Comparison of ENCODE assay signal across 18 cellular contexts in genomic region chr16:78579020-78579419, GRCh38.
DNase-seq lines count a peak whose midpoint lies in the region; ATAC-seq, FAIRE-seq and TF ChIP-seq lines count a peak whose summit lies in the region.
"Had no signal": no experiment of that assay in that cellular context is flagged by ENCODE, and none has a peak within 500 bp of the region (broad histone marks: within the 10 kb centered on the region; RNA-seq: fewer than 3 reads in every experiment).

No MANE protein-coding gene starts in this region.

- H3K79me2 ChIP-seq in K562 (ENCODE audit: control insufficient read depth, insufficient read depth, low read length): no peaks in the 10 kb centered on the region

- no peaks in the 10 kb centered on the region for H4K20me1 ChIP-seq in K562 (replicated peaks; ENCODE audit: control insufficient read depth, insufficient read depth, low read length)
- H4K20me1 ChIP-seq: BLaER1 treated with 17β-estradiol and CSF1 and Interleukin-3, amounts not matched to agents 10 nM and 100 nM had no signal

- no peak for ATAC-seq in K562
- ATAC-seq in HG03520 (IDR thresholded peaks at IDR 0.05; ENCODE audit: unreplicated experiment): no peak
- ATAC-seq: CD8-positive, alpha-beta T cell had no signal

- TF ChIP-seq CTCF in K562 (IDR thresholded peaks at IDR 0.05 in 2 of 3, conservative IDR thresholded peaks at IDR 0.05 in 1 of 3; ENCODE audit: insufficient read depth in 2 of 3, low read depth in 1 of 3, low read length in 3 of 3): no peak
- no peak for TF ChIP-seq CTCF in progenitor cell of endocrine pancreas (IDR thresholded peaks at IDR 0.05; ENCODE audit: unreplicated experiment)
- TF ChIP-seq CTCF in RWPE1 (conservative IDR thresholded peaks at IDR 0.05; ENCODE audit: low read depth): no peak

- peak overlapping the region; percentile 22 for H3K27ac Mint-ChIP-seq in progenitor cell of endocrine pancreas
- H3K27ac Mint-ChIP-seq: B cell; CD8-positive, alpha-beta T cell had no signal

- POLR2A ChIA-PET in K562 (lab: Yijun Ruan, JAX) (no interaction called here), RWPE1 (lab: Yijun Ruan, JAX; ENCODE audit: low non-redundant PET) (no interaction called here)

- WGBS in K562 (ENCODE audit: insufficient coverage, low coverage, missing lambda C conversion rate): 0% methylated on average over 7 of the region's 7 CpGs

- H3K9me3 Mint-ChIP-seq in progenitor cell of endocrine pancreas (ENCODE audit: low read depth): no peaks in the 10 kb centered on the region
- H3K9me3 Mint-ChIP-seq: CD8-positive, alpha-beta T cell had no signal

- H3K4me1 Mint-ChIP-seq in progenitor cell of endocrine pancreas (ENCODE audit: low read depth): peaks cover 4% of the 10 kb centered on the region
- H3K4me1 Mint-ChIP-seq: B cell had no signal

- no peaks in the 10 kb centered on the region for H3K36me3 ChIP-seq in K562 (ENCODE audit: control insufficient read depth, insufficient read depth, low read length)
- H3K36me3 ChIP-seq: BLaER1 treated with 17β-estradiol and CSF1 and Interleukin-3, amounts not matched to agents 10 nM and 100 nM; HAP-1 had no signal

- no peak overlapping the region for H3K9ac ChIP-seq in K562 (ENCODE audit: insufficient read depth in 1 of 2, low read depth in 2 of 2, low read length in 2 of 2)
- H3K9ac ChIP-seq: BLaER1 treated with 17β-estradiol and CSF1 and Interleukin-3, amounts not matched to agents 10 nM and 100 nM had no signal

- TF ChIP-seq POLR2A in K562 (conservative IDR thresholded peaks at IDR 0.05): no peak

- in situ Hi-C loops in K562 (cut with MboI): no loop called here

- no peak for TF ChIP-seq EP300 in K562 (IDR thresholded peaks at IDR 0.05; ENCODE audit: low read length)

- H3K27ac ChIP-seq in K562 (ENCODE audit: extremely low read depth, low read depth, low read length): no peak overlapping the region
- no peak overlapping the region for H3K27ac ChIP-seq in RWPE1
- H3K27ac ChIP-seq: 22Rv1; BLaER1 treated with 17β-estradiol and CSF1 and Interleukin-3, amounts not matched to agents 10 nM and 100 nM; HL-60 had no signal

- no peak for TF ChIP-seq RAD21 in K562 (CRISPR knock-in tag; conservative IDR thresholded peaks at IDR 0.05 in 1 of 2, IDR thresholded peaks at IDR 0.05 in 1 of 2)

- CTCF ChIA-PET in K562 (lab: Yijun Ruan, JAX; ENCODE audit: low intra/inter-chr PET ratio): no interaction called here
- CTCF ChIA-PET in RWPE1 (lab: Yijun Ruan, JAX): no interaction called here

- no peaks in the 10 kb centered on the region for H3K4me1 ChIP-seq in K562 (replicated peaks in 1 of 2; ENCODE audit: control insufficient read depth in 2 of 2, insufficient read depth in 2 of 2, low read length in 2 of 2)
- H3K4me1 ChIP-seq: BLaER1 treated with 17β-estradiol and CSF1 and Interleukin-3, amounts not matched to agents 10 nM and 100 nM; HAP-1 had no signal

- intact Hi-C loops in K562 (cut with micrococcal nuclease): no loop called here

- H3K4me3 Mint-ChIP-seq in progenitor cell of endocrine pancreas (ENCODE audit: low read depth): no peak overlapping the region
- H3K4me3 Mint-ChIP-seq: B cell; CD8-positive, alpha-beta T cell had no signal

- H3K9me1 ChIP-seq in K562 (ENCODE audit: control insufficient read depth, insufficient read depth, low read length): no peaks in the 10 kb centered on the region

- H3K9me3 ChIP-seq in K562 (replicated peaks; ENCODE audit: control insufficient read depth, insufficient read depth, low read depth, low read length): no peaks in the 10 kb centered on the region
- H3K9me3 ChIP-seq: BLaER1 treated with 17β-estradiol and CSF1 and Interleukin-3, amounts not matched to agents 10 nM and 100 nM; HAP-1 had no signal

- DNase-seq in DMS53 (lab: John Stamatoyannopoulos, UW) (peak; percentile 47), DMS53 treated with DMSO at 0.1 percent for 48 hours (lab: John Stamatoyannopoulos, UW; ENCODE audit: unreplicated experiment) (no peak), NCI-H510A treated with DMSO at 0.1 percent for 48 hours (lab: John Stamatoyannopoulos, UW) (peak; percentile 25), NCI-H510A (lab: John Stamatoyannopoulos, UW) (no peak), K562 (ENCODE audit: extremely low read depth in 1 of 4, low spot score in 3 of 4) (no peak), progenitor cell of endocrine pancreas (ENCODE audit: low spot score, unreplicated experiment) (no peak), RWPE1 (ENCODE audit: low spot score) (no peak)
- DNase-seq: Calu3; CD8-positive, alpha-beta T cell had no signal

- no peaks in the 10 kb centered on the region for H3K27me3 Mint-ChIP-seq in progenitor cell of endocrine pancreas
- H3K27me3 Mint-ChIP-seq: B cell had no signal

- H2AFZ ChIP-seq in K562 (ENCODE audit: low read depth, low read length): no peak overlapping the region

- no peak for FAIRE-seq in K562 (lab: Jason Lieb, UNC)
- FAIRE-seq: G401.6, GM12891, GM19239 had no signal

- BruUV-seq in K562 (replicated peaks; lab: Mats Ljungman, UMichigan): no TSS peak

- no peaks in the 10 kb centered on the region for H3K36me3 Mint-ChIP-seq in progenitor cell of endocrine pancreas (ENCODE audit: insufficient read depth)
- H3K36me3 Mint-ChIP-seq: CD8-positive, alpha-beta T cell had no signal

- H3K4me3 ChIP-seq in K562: no peak overlapping the region
- H3K4me3 ChIP-seq: BLaER1 treated with 17β-estradiol and CSF1 and Interleukin-3, amounts not matched to agents 10 nM and 100 nM; HAP-1 had no signal

- no peak overlapping the region for H3K4me2 ChIP-seq in K562 (ENCODE audit: insufficient read depth, low read length)
- H3K4me2 ChIP-seq: BLaER1 treated with 17β-estradiol and CSF1 and Interleukin-3, amounts not matched to agents 10 nM and 100 nM had no signal

- H3K27me3 ChIP-seq in K562 (ENCODE audit: control insufficient read depth in 2 of 2, insufficient read depth in 2 of 2, low read length in 2 of 2): peaks cover 2 to 4% of the 10 kb centered on the region in 2 experiments; a peak in 2 of 5 replicates
- H3K27me3 ChIP-seq: BLaER1 treated with 17β-estradiol and CSF1 and Interleukin-3, amounts not matched to agents 10 nM and 100 nM had no signal

TF ChIP-seq in K562, 482 proteins besides CTCF, POLR2A, EP300 and RAD21:
- TF ChIP-seq ATF1 (CRISPR knock-in tag; IDR thresholded peaks at IDR 0.05): no peak
- peak; percentile 61 for TF ChIP-seq ATF1 (tag; IDR thresholded peaks at IDR 0.05)
- no peak for TF ChIP-seq MEF2D (tag; conservative IDR thresholded peaks at IDR 0.05; ENCODE audit: low read depth)
- no peak for TF ChIP-seq DACH1 (IDR thresholded peaks at IDR 0.05; ENCODE audit: partially characterized antibody)
- TF ChIP-seq, protein P1, sequence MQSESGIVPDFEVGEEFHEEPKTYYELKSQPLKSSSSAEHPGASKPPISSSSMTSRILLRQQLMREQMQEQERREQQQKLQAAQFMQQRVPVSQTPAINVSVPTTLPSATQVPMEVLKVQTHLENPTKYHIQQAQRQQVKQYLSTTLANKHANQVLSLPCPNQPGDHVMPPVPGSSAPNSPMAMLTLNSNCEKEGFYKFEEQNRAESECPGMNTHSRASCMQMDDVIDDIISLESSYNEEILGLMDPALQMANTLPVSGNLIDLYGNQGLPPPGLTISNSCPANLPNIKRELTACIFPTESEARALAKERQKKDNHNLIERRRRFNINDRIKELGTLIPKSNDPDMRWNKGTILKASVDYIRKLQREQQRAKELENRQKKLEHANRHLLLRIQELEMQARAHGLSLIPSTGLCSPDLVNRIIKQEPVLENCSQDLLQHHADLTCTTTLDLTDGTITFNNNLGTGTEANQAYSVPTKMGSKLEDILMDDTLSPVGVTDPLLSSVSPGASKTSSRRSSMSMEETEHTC (IDR thresholded peaks at IDR 0.05): no peak
- TF ChIP-seq SUPT5H (IDR thresholded peaks at IDR 0.05): no peak
- TF ChIP-seq MAFG (tag; conservative IDR thresholded peaks at IDR 0.05): peak; percentile 23; the same call in 1 of the 2 replicates
- TF ChIP-seq CREM (IDR thresholded peaks at IDR 0.05; ENCODE audit: low read depth): 0 out of 2 replicates have a peak, but pooled peaks have one; percentile 12
- TF ChIP-seq ZNF316 (IDR thresholded peaks at IDR 0.05): peak; percentile 61

Comparison
In these comparisons a context has a peak if more than half of its experiments do, and no peak if none do; other contexts are left out.
1. DNase-seq: peak in DMS53 (single experiment) and NCI-H510A treated with DMSO at 0.1 percent for 48 hours (single experiment); none in DMS53 treated with DMSO at 0.1 percent for 48 hours (single experiment), NCI-H510A (single experiment), K562 (0 of 4), progenitor cell of endocrine pancreas (single experiment) and RWPE1 (single experiment).